Comparison of ENCODE assay signal across 12 cellular contexts in genomic region chr10:117162093-117163021, GRCh38. TPM values are rescaled to one million over a fixed set of nuclear protein-coding genes. Genes with fewer than 3 reads are reported as not detected.
DNase-seq lines count a peak whose midpoint lies in the region; ATAC-seq and TF ChIP-seq lines count a peak whose summit lies in the region.
"Had no signal": no experiment of that assay in that cellular context is flagged by ENCODE, and none has a peak within 500 bp of the region (broad histone marks: within the 10 kb centered on the region; RNA-seq: fewer than 3 reads in every experiment).

No MANE protein-coding gene starts in this region.

- H3K9me3 Mint-ChIP-seq in stimulated activated naive CD8-positive, alpha-beta T cell treated with anti-CD3 and anti-CD28 coated beads, Interleukin-15, amount 100 ng/mL, for 72 hours: no peaks in the 10 kb centered on the region
- H3K9me3 Mint-ChIP-seq: neural crest cell had no signal

- peak; percentile 6 for ATAC-seq in stimulated activated naive CD8-positive, alpha-beta T cell treated with anti-CD3 and anti-CD28 coated beads, Interleukin-15, amount 100 ng/mL, for 72 hours
- no peak for ATAC-seq in stimulated activated naive CD8-positive, alpha-beta T cell treated with anti-CD3 and anti-CD28 coated beads, Interleukin-15, Interleukin-2, amounts not matched to agents 100 U/mL and 50 U/mL, for 24 hours
- ATAC-seq in HG03025 (IDR thresholded peaks at IDR 0.05; ENCODE audit: low FRiP score, unreplicated experiment) (no peak), HG02588 (IDR thresholded peaks at IDR 0.05; ENCODE audit: unreplicated experiment) (no peak)

- peaks cover 22% of the 10 kb centered on the region for H3K4me1 ChIP-seq in mesenchymal stem cell (ENCODE audit: control insufficient read depth, insufficient read depth, low read depth, low read length)

- H3K4ac ChIP-seq in mesenchymal stem cell (ENCODE audit: low read depth in 1 of 2, low read length in 2 of 2): no peak overlapping the region

- H2AFZ ChIP-seq in mesenchymal stem cell (ENCODE audit: low read depth, low read length): no peak overlapping the region

- H2BK15ac ChIP-seq in mesenchymal stem cell (ENCODE audit: low read depth, poor library complexity, severe bottlenecking): no peak overlapping the region

- no peak overlapping the region for H3K4me3 ChIP-seq in mesenchymal stem cell (ENCODE audit: insufficient read depth in 1 of 2, low read depth in 1 of 2, low read length in 2 of 2)

- no peak overlapping the region for H2BK5ac ChIP-seq in mesenchymal stem cell (ENCODE audit: low read depth, low read length, poor library complexity, severe bottlenecking)

- H3K4me2 ChIP-seq in mesenchymal stem cell (ENCODE audit: low read length, poor library complexity, severe bottlenecking): peak overlapping the region; percentile 37

- WGBS in mesenchymal stem cell: 4% methylated on average over 23 of the region's 34 CpGs

- H3K79me1 ChIP-seq in mesenchymal stem cell (replicated peaks; ENCODE audit: low read length, poor library complexity, severe bottlenecking): no peaks in the 10 kb centered on the region

- H3K18ac ChIP-seq in mesenchymal stem cell (ENCODE audit: low read depth in 1 of 2, low read length in 2 of 2): no peak overlapping the region

- H3K27me3 Mint-ChIP-seq in stimulated activated naive CD8-positive, alpha-beta T cell treated with anti-CD3 and anti-CD28 coated beads, Interleukin-15, amount 100 ng/mL, for 72 hours: peaks cover 100% of the 10 kb centered on the region

- peaks cover 3% of the 10 kb centered on the region for H3K9me3 ChIP-seq in mesenchymal stem cell (ENCODE audit: control insufficient read depth, low read length)
- H3K9me3 ChIP-seq: heart right ventricle had no signal

- H3K27ac Mint-ChIP-seq in stimulated activated naive CD8-positive, alpha-beta T cell treated with anti-CD3 and anti-CD28 coated beads, Interleukin-15, amount 100 ng/mL, for 72 hours: no peak overlapping the region

- no peak overlapping the region for H2BK12ac ChIP-seq in mesenchymal stem cell (ENCODE audit: low read length in 2 of 2)

- H2AK5ac ChIP-seq in mesenchymal stem cell (ENCODE audit: low read length, severe bottlenecking): no peak overlapping the region

- no peak overlapping the region for H4K91ac ChIP-seq in mesenchymal stem cell (ENCODE audit: low read length)

- no peak overlapping the region for H4K8ac ChIP-seq in mesenchymal stem cell (ENCODE audit: low read length)

- no peak overlapping the region for H3K27ac ChIP-seq in mesenchymal stem cell (ENCODE audit: low read length, poor library complexity, severe bottlenecking)
- H3K27ac ChIP-seq: heart right ventricle had no signal

- H3K14ac ChIP-seq in mesenchymal stem cell (ENCODE audit: low read length in 2 of 2): no peak overlapping the region

- no peak overlapping the region for H3K23ac ChIP-seq in mesenchymal stem cell (ENCODE audit: low read length in 2 of 2)

- CTCF ChIA-PET in HEK293T (lab: Yijun Ruan, JAX): interaction anchor here (0.7 kb wide), 1 partner anchor 12 kb away, joined by 3 read pairs; no protein-coding TSS in a partner anchor

- peaks cover 93 to 98% of the 10 kb centered on the region in 2 experiments for H3K27me3 ChIP-seq in mesenchymal stem cell (ENCODE audit: control insufficient read depth in 1 of 2, insufficient read depth in 1 of 2, low read length in 2 of 2)

- H3K9ac ChIP-seq in mesenchymal stem cell (ENCODE audit: low read length): no peak overlapping the region

- H3K4me3 Mint-ChIP-seq in stimulated activated naive CD8-positive, alpha-beta T cell treated with anti-CD3 and anti-CD28 coated beads, Interleukin-15, amount 100 ng/mL, for 72 hours: peak overlapping the region; percentile 54 to 61
- H3K4me3 Mint-ChIP-seq: neural crest cell had no signal

- POLR2A ChIA-PET in HEK293T (lab: Yijun Ruan, JAX): no interaction called here

- no peak for DNase-seq in stimulated activated naive CD8-positive, alpha-beta T cell treated with anti-CD3 and anti-CD28 coated beads, Interleukin-15, amount 100 ng/mL, for 72 hours
- DNase-seq in stimulated activated naive CD8-positive, alpha-beta T cell treated with anti-CD3 and anti-CD28 coated beads, Interleukin-15, Interleukin-2, amounts not matched to agents 100 U/mL and 50 U/mL, for 24 hours: no peak
- DNase-seq in astrocyte of the hippocampus (ENCODE audit: low read depth, low spot score) (peak; percentile 37), mesenchymal stem cell (no peak), HEK293T (ENCODE audit: extremely low spot score) (no peak), HCEC 1CT (no peak)
- DNase-seq: dermis blood vessel endothelial cell; heart right ventricle; stimulated activated CD4-positive, alpha-beta T cell treated with anti-CD3 and anti-CD28 coated beads, Interleukin-2, amount 100 ng/mL, for 48 hours had no signal

- peaks cover 56% of the 10 kb centered on the region for H3K4me1 Mint-ChIP-seq in stimulated activated naive CD8-positive, alpha-beta T cell treated with anti-CD3 and anti-CD28 coated beads, Interleukin-15, amount 100 ng/mL, for 72 hours

- no peaks in the 10 kb centered on the region for H3K36me3 ChIP-seq in mesenchymal stem cell (ENCODE audit: control insufficient read depth in 1 of 2, insufficient read depth in 2 of 2, low read depth in 1 of 2, low read length in 2 of 2)
- H3K36me3 ChIP-seq: heart right ventricle had no signal

- no peak overlapping the region for H2BK120ac ChIP-seq in mesenchymal stem cell (ENCODE audit: low read depth, low read length)

TF ChIP-seq in HEK293T, 16 proteins besides CTCF, POLR2A, EP300 and RAD21:
- TF ChIP-seq PKNOX1 (IDR thresholded peaks at IDR 0.05): no peak

RNA-seq across cellular contexts. Expression of gene VAX1, which starts 24.3 kb away (rescaled TPM):
- not detected for polyA plus RNA-seq in mesenchymal stem cell (2013, experiment 1 of 2)
- not detected for polyA plus RNA-seq in mesenchymal stem cell (2013, experiment 2 of 2)
- polyA plus RNA-seq: heart right ventricle had no signal

RNA-seq across cellular contexts. Expression of gene KCNK18, which starts 34.9 kb away (rescaled TPM):
- polyA plus RNA-seq in mesenchymal stem cell (2013, experiment 1 of 2): not detected
- not detected for polyA plus RNA-seq in mesenchymal stem cell (2013, experiment 2 of 2)
- polyA plus RNA-seq: heart right ventricle had no signal
